18 cellular contexts compared by ENCODE assay signal in the genomic region with DNA sequence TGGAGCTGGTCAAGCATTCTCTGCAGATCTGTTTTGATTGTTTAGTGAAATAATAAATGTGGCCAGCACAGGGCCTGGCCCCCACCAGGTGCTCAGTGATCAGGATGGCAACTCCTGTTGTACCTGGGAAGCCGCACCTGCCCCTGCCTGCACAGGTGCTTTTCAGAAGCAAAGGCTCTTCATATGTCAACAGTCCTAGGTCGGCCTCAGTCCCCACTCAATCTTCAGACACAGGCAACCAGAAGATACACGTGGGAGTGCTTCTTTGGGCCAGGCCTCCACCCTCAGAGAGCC.
"Had no signal": no experiment of that assay in that cellular context is flagged by ENCODE, and none has a peak within 500 bp of the region (broad histone marks: within the 10 kb centered on the region; RNA-seq: fewer than 3 reads in every experiment).

No MANE protein-coding gene starts in this region.

- ATAC-seq: activated CD4-positive, alpha-beta T cell treated with anti-CD3 and anti-CD28 coated beads for 36 hours; gastroesophageal sphincter; naive thymus-derived CD8-positive, alpha-beta T cell; stimulated activated naive B cell treated with anti-CD40 and anti-IgM and Interleukin-4, amounts not matched to agents 10 μg/mL and 1 μg/mL and 100 μg/mL, for 72 hours had no signal

- DNase-seq: activated B cell treated with CpG ODN at 0.5 μM for 24 hours; activated CD4-positive, alpha-beta T cell treated with anti-CD3 and anti-CD28 coated beads for 36 hours; activated CD4-positive, alpha-beta T cell treated with anti-CD3 and anti-CD28 coated beads, Interleukin-2, amount 50 U/mL, for 4 hours; activated naive CD4-positive, alpha-beta T cell treated with Interleukin-2 at 50 U/mL for 16 hours; activated naive CD8-positive, alpha-beta T cell treated with anti-CD3 and anti-CD28 coated beads for 36 hours; activated T-cell treated with anti-CD3 and anti-CD28 coated beads, Interleukin-2, amount 50 U/mL, for 48 hours; endodermal cell; esophagus squamous epithelium; head of caudate nucleus; hypothalamus; left ventricle myocardium inferior; mammary epithelial cell; naive thymus-derived CD8-positive, alpha-beta T cell; stimulated activated CD4-positive, alpha-beta T cell treated with anti-CD3 and anti-CD28 coated beads, Interleukin-2, amount 100 ng/mL, for 48 hours; stimulated activated CD8-positive, alpha-beta memory T cell treated with anti-CD3 and anti-CD28 coated beads, Interleukin-4, amount 100 ng/mL, for 48 hours; stimulated activated naive B cell treated with anti-CD40 and anti-IgM and Interleukin-4, amounts not matched to agents 10 μg/mL and 1 μg/mL and 100 μg/mL, for 72 hours; transverse colon had no signal
